In genomic region chrX:31392541-31392940, GRCh38 we compare ENCODE assay signal across 11 cellular contexts.
DNase-seq lines count a peak whose midpoint lies in the region; ATAC-seq and TF ChIP-seq lines count a peak whose summit lies in the region.
"Had no signal": no experiment of that assay in that cellular context is flagged by ENCODE, and none has a peak within 500 bp of the region (broad histone marks: within the 10 kb centered on the region; RNA-seq: fewer than 3 reads in every experiment).

No MANE protein-coding gene starts in this region.

- TF ChIP-seq CTCF in HFFc6 (IDR thresholded peaks at IDR 0.05) (no peak), fibroblast of villous mesenchyme (IDR thresholded peaks at IDR 0.05; ENCODE audit: insufficient read depth, low read depth, low read length) (no peak)

- peak; percentile 1 for DNase-seq in EL
- DNase-seq in HFFc6: no peak
- DNase-seq in fibroblast of villous mesenchyme (ENCODE audit: low read depth): peak; percentile 1
- no peak for DNase-seq in stimulated activated naive B cell treated with anti-CD40 and anti-IgM and Interleukin-4, amounts not matched to agents 10 μg/mL and 1 μg/mL and 100 μg/mL, for 72 hours
- DNase-seq in epidermal melanocyte (ENCODE audit: insufficient read length, low spot score): no peak
- DNase-seq in stimulated activated naive CD4-positive, alpha-beta T cell treated with Interleukin-2 at 50 U/mL for 16 hours (lab: John Stamatoyannopoulos, UW): no peak
- DNase-seq: CD4-positive, CD25-positive, alpha-beta regulatory T cell; DMS53; HCEC 1CT had no signal

- no peaks in the 10 kb centered on the region for H3K27me3 Mint-ChIP-seq in HFFc6 (ENCODE audit: insufficient read depth)
- peaks cover 0 to 5% of the 10 kb centered on the region in 2 donors for H3K27me3 Mint-ChIP-seq in stimulated activated naive B cell treated with anti-CD40 and anti-IgM and Interleukin-4, amounts not matched to agents 10 μg/mL and 1 μg/mL and 100 μg/mL, for 72 hours
- H3K27me3 Mint-ChIP-seq: CD4-positive, CD25-positive, alpha-beta regulatory T cell had no signal

- H3K36me3 Mint-ChIP-seq in HFFc6 (ENCODE audit: low read depth): no peaks in the 10 kb centered on the region
- H3K36me3 Mint-ChIP-seq in stimulated activated naive B cell treated with anti-CD40 and anti-IgM and Interleukin-4, amounts not matched to agents 10 μg/mL and 1 μg/mL and 100 μg/mL, for 72 hours: no peaks in the 10 kb centered on the region
- H3K36me3 Mint-ChIP-seq: CD4-positive, CD25-positive, alpha-beta regulatory T cell had no signal

- no peak overlapping the region for H3K4me3 Mint-ChIP-seq in HFFc6
- H3K4me3 Mint-ChIP-seq in stimulated activated naive B cell treated with anti-CD40 and anti-IgM and Interleukin-4, amounts not matched to agents 10 μg/mL and 1 μg/mL and 100 μg/mL, for 72 hours: no peak overlapping the region
- H3K4me3 Mint-ChIP-seq: CD4-positive, CD25-positive, alpha-beta regulatory T cell had no signal

- H3K27ac Mint-ChIP-seq in HFFc6: 0 out of 2 replicates have a peak overlapping the region, but pooled peaks have one; percentile 8
- no peak overlapping the region for H3K27ac Mint-ChIP-seq in stimulated activated naive B cell treated with anti-CD40 and anti-IgM and Interleukin-4, amounts not matched to agents 10 μg/mL and 1 μg/mL and 100 μg/mL, for 72 hours
- H3K27ac Mint-ChIP-seq: CD4-positive, CD25-positive, alpha-beta regulatory T cell had no signal

- H3K4me1 Mint-ChIP-seq in HFFc6 (ENCODE audit: low read depth): peaks cover 24% of the 10 kb centered on the region
- H3K4me1 Mint-ChIP-seq in stimulated activated naive B cell treated with anti-CD40 and anti-IgM and Interleukin-4, amounts not matched to agents 10 μg/mL and 1 μg/mL and 100 μg/mL, for 72 hours: no peaks in the 10 kb centered on the region
- H3K4me1 Mint-ChIP-seq: CD4-positive, CD25-positive, alpha-beta regulatory T cell had no signal

- ATAC-seq in stimulated activated naive B cell treated with anti-CD40 and anti-IgM and Interleukin-4, amounts not matched to agents 10 μg/mL and 1 μg/mL and 100 μg/mL, for 72 hours (replicated peaks): no peak
- ATAC-seq: K562 had no signal

- no peaks in the 10 kb centered on the region for H3K9me3 Mint-ChIP-seq in HFFc6
- peaks cover 0 to 2% of the 10 kb centered on the region in 2 donors for H3K9me3 Mint-ChIP-seq in stimulated activated naive B cell treated with anti-CD40 and anti-IgM and Interleukin-4, amounts not matched to agents 10 μg/mL and 1 μg/mL and 100 μg/mL, for 72 hours

- no peak overlapping the region for H3K4me3 ChIP-seq in fibroblast of villous mesenchyme (ENCODE audit: low read depth, low read length)
- H3K4me3 ChIP-seq: BLaER1 treated with 17β-estradiol and CSF1 and Interleukin-3, amounts not matched to agents 10 nM and 100 nM; K562 had no signal

Comparison
In these comparisons a context has a peak if more than half of its experiments do, and no peak if none do; other contexts are left out.
1. DNase-seq: peak in EL (single experiment) and fibroblast of villous mesenchyme (single experiment); none in HFFc6 (single experiment), stimulated activated naive B cell treated with anti-CD40 and anti-IgM and Interleukin-4, amounts not matched to agents 10 μg/mL and 1 μg/mL and 100 μg/mL, for 72 hours (single experiment), epidermal melanocyte (single experiment) and stimulated activated naive CD4-positive, alpha-beta T cell treated with Interleukin-2 at 50 U/mL for 16 hours (single experiment).